In the genomic region with DNA sequence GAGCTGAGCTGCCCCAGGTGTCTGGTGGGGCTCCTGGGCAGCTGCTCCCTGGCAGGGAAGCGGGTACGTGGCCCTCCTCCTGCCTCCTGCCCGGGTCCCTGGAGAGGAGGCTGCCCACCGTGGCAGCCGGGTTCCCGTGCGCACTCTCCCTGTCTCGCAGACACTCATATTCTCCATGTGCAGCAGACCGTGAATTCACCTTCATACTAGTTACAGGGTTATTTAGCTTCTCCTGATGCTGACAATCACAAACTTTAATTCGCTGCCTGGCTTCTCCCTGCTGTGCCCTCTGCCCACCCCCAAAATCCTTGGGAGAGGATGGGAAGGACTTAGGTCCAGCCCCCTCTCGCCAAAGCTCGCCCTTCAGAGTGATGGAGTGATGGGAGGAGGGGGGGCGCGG, we compare ENCODE assay signal across 18 cellular contexts.
A peak's percentile ranks its signal among the peaks of the same experiment; 100 is the strongest.
DNase-seq lines count a peak whose midpoint lies in the region; ATAC-seq and TF ChIP-seq lines count a peak whose summit lies in the region.
"Had no signal": no experiment of that assay in that cellular context is flagged by ENCODE, and none has a peak within 500 bp of the region (broad histone marks: within the 10 kb centered on the region; RNA-seq: fewer than 3 reads in every experiment).

No MANE protein-coding gene starts in this region.

- no peak overlapping the region for H3K4me2 ChIP-seq in neural progenitor cell

- H2AFZ ChIP-seq in neural progenitor cell (replicated peaks): no peak overlapping the region

- intact Hi-C loops in Caco-2 (cut with micrococcal nuclease; ENCODE audit: unreplicated experiment): no loop called here

- peaks cover 27% of the 10 kb centered on the region for H3K27me3 Mint-ChIP-seq in neural progenitor cell (ENCODE audit: insufficient read depth, low read depth)
- H3K27me3 Mint-ChIP-seq in Caco-2 (ENCODE audit: insufficient read depth, unreplicated experiment): no peaks in the 10 kb centered on the region
- H3K27me3 Mint-ChIP-seq: T-helper 17 cell had no signal

- H3K36me3 Mint-ChIP-seq in neural progenitor cell (peaks cover 4% of the 10 kb centered on the region), Caco-2 (ENCODE audit: insufficient read depth, unreplicated experiment) (peaks cover 8% of the 10 kb centered on the region)
- H3K36me3 Mint-ChIP-seq: CD8-positive, alpha-beta T cell had no signal

- POLR2A ChIA-PET in Caco-2 (lab: Charles Lee): no interaction called here

- peak overlapping the region; percentile 25 for H3K27ac Mint-ChIP-seq in neural progenitor cell
- H3K27ac Mint-ChIP-seq in Caco-2 (ENCODE audit: unreplicated experiment): no peak overlapping the region
- H3K27ac Mint-ChIP-seq: B cell; CD8-positive, alpha-beta T cell; HFFc6; T-helper 17 cell had no signal

- H3K4me3 Mint-ChIP-seq in neural progenitor cell (no peak overlapping the region), Caco-2 (ENCODE audit: unreplicated experiment) (no peak overlapping the region)
- H3K4me3 Mint-ChIP-seq: B cell; CD8-positive, alpha-beta T cell; HFFc6; T-helper 17 cell had no signal

- H3K79me2 ChIP-seq in neural progenitor cell (ENCODE audit: low read depth): no peaks in the 10 kb centered on the region

- CTCF ChIA-PET in Caco-2 (lab: Charles Lee): no interaction called here

- BruUV-seq in Caco-2 (replicated peaks; lab: Mats Ljungman, UMichigan): no TSS peak

- H3F3A ChIP-seq in neural progenitor cell (ENCODE audit: low read depth): peaks cover 27% of the 10 kb centered on the region

- DNase-seq in DMS79 (lab: John Stamatoyannopoulos, UW) (peak; percentile 52), NCI-H1105 (lab: John Stamatoyannopoulos, UW) (peak; percentile 38), NCI-H2171 treated with DMSO at 0.1 percent for 48 hours (lab: John Stamatoyannopoulos, UW) (peak; percentile 84), neural progenitor cell (ENCODE audit: low spot score) (no peak), Caco-2 (no peak)
- DNase-seq in stimulated activated CD4-positive, alpha-beta T cell treated with anti-CD3 and anti-CD28 coated beads, Interleukin-4, amount 100 ng/mL, for 24 hours: no peak
- DNase-seq: CD8-positive, alpha-beta T cell; GF-D8; HFFc6; MG63; NCI-H524 treated with DMSO at 0.1 percent for 48 hours; OCI-M1; SJCRH30; T-helper 17 cell had no signal

- H3K9me3 Mint-ChIP-seq in neural progenitor cell (no peaks in the 10 kb centered on the region), Caco-2 (ENCODE audit: unreplicated experiment) (no peaks in the 10 kb centered on the region)
- H3K9me3 Mint-ChIP-seq: CD8-positive, alpha-beta T cell; HFFc6 had no signal

- no peak for TF ChIP-seq CTCF in neural progenitor cell (IDR thresholded peaks at IDR 0.05)
- no peak for TF ChIP-seq CTCF in Caco-2 (IDR thresholded peaks at IDR 0.05; ENCODE audit: insufficient read depth in 1 of 2, low read depth in 1 of 2, low read length in 1 of 2, severe bottlenecking in 1 of 2, unreplicated experiment in 1 of 2)

- H3K27me3 ChIP-seq in neural progenitor cell: peaks cover 17% of the 10 kb centered on the region
- no peaks in the 10 kb centered on the region for H3K27me3 ChIP-seq in Caco-2 (replicated peaks; ENCODE audit: control insufficient read depth, insufficient read depth, low read length)
- H3K27me3 ChIP-seq: MG63 had no signal

- H3K36me3 ChIP-seq in neural progenitor cell (no peaks in the 10 kb centered on the region), Caco-2 (ENCODE audit: control insufficient read depth, insufficient read depth, low read length) (no peaks in the 10 kb centered on the region)
- H3K36me3 ChIP-seq: MG63, SJCRH30 had no signal

- H3K27ac ChIP-seq in neural progenitor cell: no peak overlapping the region
- H3K27ac ChIP-seq: RWPE1, SJCRH30 had no signal

- H3K9ac ChIP-seq in neural progenitor cell: no peak overlapping the region

- H3K4me3 ChIP-seq in neural progenitor cell (no peak overlapping the region), Caco-2 (ENCODE audit: low read depth, low read length) (no peak overlapping the region)
- H3K4me3 ChIP-seq: MG63, SJCRH30 had no signal

- no peaks in the 10 kb centered on the region for H3K9me3 ChIP-seq in neural progenitor cell (ENCODE audit: low read depth)
- no peaks in the 10 kb centered on the region for H3K9me3 ChIP-seq in Caco-2
- H3K9me3 ChIP-seq: MG63, SJCRH30 had no signal

- H3K4me1 Mint-ChIP-seq in neural progenitor cell: peaks cover 83% of the 10 kb centered on the region
- H3K4me1 Mint-ChIP-seq in Caco-2 (ENCODE audit: low read depth, unreplicated experiment): peaks cover 8% of the 10 kb centered on the region
- H3K4me1 Mint-ChIP-seq: B cell had no signal

- peaks cover 17% of the 10 kb centered on the region for H4K20me1 ChIP-seq in neural progenitor cell (ENCODE audit: low read depth)

- H3K4me1 ChIP-seq in neural progenitor cell (peaks cover 36% of the 10 kb centered on the region), Caco-2 (peaks cover 5% of the 10 kb centered on the region; the same call in 1 of the 2 replicates)

- no peak for ATAC-seq in HG02852 (IDR thresholded peaks at IDR 0.05; ENCODE audit: unreplicated experiment)
- no peak for ATAC-seq in HG03139 (IDR thresholded peaks at IDR 0.05; ENCODE audit: unreplicated experiment)
- ATAC-seq: CD8-positive, alpha-beta T cell; T-helper 17 cell had no signal

Comparison
In these comparisons a context has a peak if more than half of its experiments do, and no peak if none do; other contexts are left out.
1. DNase-seq: peak in DMS79 (single experiment), NCI-H1105 (single experiment) and NCI-H2171 treated with DMSO at 0.1 percent for 48 hours (single experiment); none in neural progenitor cell (single experiment), stimulated activated CD4-positive, alpha-beta T cell treated with anti-CD3 and anti-CD28 coated beads, Interleukin-4, amount 100 ng/mL, for 24 hours (single experiment) and Caco-2 (0 of 2).